ENCODE assay signal across 12 cellular contexts in the genomic region with DNA sequence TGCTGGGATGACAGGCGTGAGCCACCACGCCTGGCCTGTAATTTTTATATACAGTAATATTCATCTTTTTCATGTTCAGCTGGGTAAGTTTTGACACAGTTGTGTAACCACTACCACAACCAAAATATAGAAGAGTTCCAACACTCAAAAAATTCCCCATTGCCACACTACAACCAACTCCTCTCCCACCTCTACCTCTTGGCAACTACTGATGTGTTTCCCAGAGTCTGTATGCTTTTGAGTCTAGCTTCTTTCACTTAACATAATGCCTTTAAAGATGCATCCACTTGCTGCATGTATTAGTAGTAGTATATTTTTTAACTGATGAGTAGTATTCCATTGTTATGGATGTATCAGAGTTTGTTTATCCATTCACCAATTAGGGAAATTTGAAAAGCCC.
DNase-seq lines count a peak whose midpoint lies in the region; ATAC-seq and TF ChIP-seq lines count a peak whose summit lies in the region.
"Had no signal": no experiment of that assay in that cellular context is flagged by ENCODE, and none has a peak within 500 bp of the region (broad histone marks: within the 10 kb centered on the region; RNA-seq: fewer than 3 reads in every experiment).

No MANE protein-coding gene starts in this region.

- peak overlapping the region; percentile 53 for H3K4me3 Mint-ChIP-seq in activated CD8-positive, alpha-beta T cell treated with anti-CD3 and anti-CD28 coated beads, Interleukin-2, amount 10 ng/mL, durations not matched to agents 7 days and 5 days

- TF ChIP-seq CTCF in right atrium auricular region (IDR thresholded peaks at IDR 0.05), result no peak
- no peak for TF ChIP-seq CTCF in breast epithelium (IDR thresholded peaks at IDR 0.05)

- peaks cover 11% of the 10 kb centered on the region for H3K36me3 Mint-ChIP-seq in activated CD8-positive, alpha-beta T cell treated with anti-CD3 and anti-CD28 coated beads, Interleukin-2, amount 10 ng/mL, durations not matched to agents 7 days and 5 days (ENCODE audit: low read depth)

- H3K36me3 ChIP-seq in right atrium auricular region (no peaks in the 10 kb centered on the region), breast epithelium (no peaks in the 10 kb centered on the region)
- H3K36me3 ChIP-seq: ascending aorta, thyroid gland had no signal

- H3K27me3 ChIP-seq in right atrium auricular region (no peaks in the 10 kb centered on the region), breast epithelium (no peaks in the 10 kb centered on the region)
- H3K27me3 ChIP-seq: ascending aorta, thyroid gland had no signal

- DNase-seq in activated CD8-positive, alpha-beta T cell treated with anti-CD3 and anti-CD28 coated beads, Interleukin-2, amount 10 ng/mL, durations not matched to agents 7 days and 5 days, result no peak
- DNase-seq in NCI-H2029 (lab: John Stamatoyannopoulos, UW), result no peak
- DNase-seq in right atrium auricular region (ENCODE audit: low spot score), result no peak
- DNase-seq in NCI-H2029 treated with DMSO at 0.1 percent for 48 hours (lab: John Stamatoyannopoulos, UW), result no peak
- no peak for DNase-seq in breast epithelium (ENCODE audit: low spot score in 2 of 2)
- DNase-seq: NCI-H2227 treated with DMSO at 0.1 percent for 48 hours; stimulated activated CD4-positive, alpha-beta T cell treated with anti-CD3 and anti-CD28 coated beads, Interleukin-12 subunit alpha, Interleukin-12 subunit beta, amount 100 ng/mL, for 4 hours; thyroid gland had no signal

- H3K27me3 Mint-ChIP-seq in activated CD8-positive, alpha-beta T cell treated with anti-CD3 and anti-CD28 coated beads, Interleukin-2, amount 10 ng/mL, durations not matched to agents 7 days and 5 days (ENCODE audit: low read depth), result no peaks in the 10 kb centered on the region

- ATAC-seq in GM18505 (IDR thresholded peaks at IDR 0.05; ENCODE audit: unreplicated experiment) (peak; percentile 39), GM19455 (IDR thresholded peaks at IDR 0.05; ENCODE audit: unreplicated experiment) (peak; percentile 30), HG03045 (IDR thresholded peaks at IDR 0.05; ENCODE audit: unreplicated experiment) (peak; percentile 41)
- peak; percentile 10 for ATAC-seq in activated CD8-positive, alpha-beta T cell treated with anti-CD3 and anti-CD28 coated beads, Interleukin-2, amount 10 ng/mL, durations not matched to agents 7 days and 5 days

- H3K27ac ChIP-seq in right atrium auricular region (no peak overlapping the region), breast epithelium (no peak overlapping the region)
- H3K27ac ChIP-seq: ascending aorta, thyroid gland had no signal

- H3K4me1 Mint-ChIP-seq in activated CD8-positive, alpha-beta T cell treated with anti-CD3 and anti-CD28 coated beads, Interleukin-2, amount 10 ng/mL, durations not matched to agents 7 days and 5 days (ENCODE audit: low read depth), result peaks cover 55% of the 10 kb centered on the region

- POLR2A ChIA-PET in activated CD8-positive, alpha-beta T cell treated with anti-CD3 and anti-CD28 coated beads, Interleukin-2, amount 10 ng/mL, durations not matched to agents 7 days and 5 days (lab: Charles Lee), result interaction anchor here (0.6 to 1.2 kb wide), 7 partner anchors 30 to 353 kb away, joined by 3 to 4 read pairs (median 3); no protein-coding TSS in a partner anchor

- H3K4me1 ChIP-seq in right atrium auricular region (no peaks in the 10 kb centered on the region), breast epithelium (no peaks in the 10 kb centered on the region)
- H3K4me1 ChIP-seq: ascending aorta had no signal

- H3K9me3 ChIP-seq in right atrium auricular region, result no peaks in the 10 kb centered on the region
- H3K9me3 ChIP-seq in breast epithelium, result no peaks in the 10 kb centered on the region
- H3K9me3 ChIP-seq: ascending aorta, thyroid gland had no signal

- no peaks in the 10 kb centered on the region for H3K9me3 Mint-ChIP-seq in activated CD8-positive, alpha-beta T cell treated with anti-CD3 and anti-CD28 coated beads, Interleukin-2, amount 10 ng/mL, durations not matched to agents 7 days and 5 days (ENCODE audit: insufficient read depth)

- CTCF ChIA-PET in activated CD8-positive, alpha-beta T cell treated with anti-CD3 and anti-CD28 coated beads, Interleukin-2, amount 10 ng/mL, durations not matched to agents 7 days and 5 days (lab: Charles Lee), result interaction anchor here (0.8 to 3.9 kb wide), 3 partner anchors 10 to 30 kb away, joined by 3 to 23 read pairs (median 5); no protein-coding TSS in a partner anchor

- intact Hi-C loops in breast epithelium (cut with DNase I; ENCODE audit: low total_unique reads), result no loop called here

- no peak for TF ChIP-seq POLR2A in GM18505 (IDR thresholded peaks at IDR 0.05; ENCODE audit: borderline replicate concordance, extremely low read depth, insufficient read depth, insufficient read length)
- no peak for TF ChIP-seq POLR2A in breast epithelium (IDR thresholded peaks at IDR 0.05)

- H3K27ac Mint-ChIP-seq in activated CD8-positive, alpha-beta T cell treated with anti-CD3 and anti-CD28 coated beads, Interleukin-2, amount 10 ng/mL, durations not matched to agents 7 days and 5 days, result peak overlapping the region; percentile 76

- H3K4me3 ChIP-seq in right atrium auricular region (no peak overlapping the region), breast epithelium (no peak overlapping the region)
- H3K4me3 ChIP-seq: ascending aorta, thyroid gland had no signal
